In genomic region chr17:29379084-29379811, GRCh38 we compare ENCODE assay signal across 3 cellular contexts.
A peak's percentile ranks its signal among the peaks of the same experiment; 100 is the strongest.
TF ChIP-seq lines count a peak whose summit lies in the region.

No MANE protein-coding gene starts in this region.

TF ChIP-seq in liver, 16 proteins besides CTCF, POLR2A, EP300 and RAD21:
- TF ChIP-seq FOXA2 (IDR thresholded peaks at IDR 0.05) (no peak), FOXA1 (IDR thresholded peaks at IDR 0.05) (no peak), JUND (IDR thresholded peaks at IDR 0.05) (no peak), HNF4G (IDR thresholded peaks at IDR 0.05) (no peak), REST (IDR thresholded peaks at IDR 0.05) (no peak), TAF1 (conservative IDR thresholded peaks at IDR 0.05) (no peak), MAX (IDR thresholded peaks at IDR 0.05) (peak; percentile 18), RXRA (IDR thresholded peaks at IDR 0.05) (peak in 1 of 2 donors; percentile 24), ATF3 (IDR thresholded peaks at IDR 0.05) (no peak), NR2F2 (IDR thresholded peaks at IDR 0.05) (no peak), YY1 (IDR thresholded peaks at IDR 0.05) (peak; percentile 13), HNF4A (conservative IDR thresholded peaks at IDR 0.05) (peak in 1 of 2 donors; percentile 9), SP1 (IDR thresholded peaks at IDR 0.05) (no peak), ZBTB33 (IDR thresholded peaks at IDR 0.05) (peak; percentile 16)

TF ChIP-seq in HepG2, 621 proteins besides CTCF, POLR2A, EP300 and RAD21:
- TF ChIP-seq EED (CRISPR knock-in tag; IDR thresholded peaks at IDR 0.05) (no peak), E2F5 (CRISPR knock-in tag; conservative IDR thresholded peaks at IDR 0.05) (no peak), CENPX (CRISPR knock-in tag; IDR thresholded peaks at IDR 0.05) (no peak), ESRRA (CRISPR knock-in tag; IDR thresholded peaks at IDR 0.05; ENCODE audit: low read depth) (no peak), ZNF317 (CRISPR knock-in tag; IDR thresholded peaks at IDR 0.05) (no peak), ETV6 (CRISPR knock-in tag; conservative IDR thresholded peaks at IDR 0.05) (no peak), ZNF207 (IDR thresholded peaks at IDR 0.05; ENCODE audit: borderline replicate concordance) (no peak)

TF ChIP-seq in GM12878, 131 proteins besides CTCF, POLR2A, EP300 and RAD21:
- no peak for TF ChIP-seq KDM1A (IDR thresholded peaks at IDR 0.05; ENCODE audit: borderline replicate concordance)
